In genomic region chr10:71765907-71766716, GRCh38 we compare ENCODE assay signal across 8 cellular contexts. TPM values are rescaled to one million over a fixed set of nuclear protein-coding genes. Genes with fewer than 3 reads are reported as not detected.
DNase-seq lines count a peak whose midpoint lies in the region; ATAC-seq and TF ChIP-seq lines count a peak whose summit lies in the region.

No MANE protein-coding gene starts in this region.

- peak overlapping the region; percentile 70 for H3K27ac Mint-ChIP-seq in T-helper 1 cell treated with Interleukin-12 subunit alpha and Interleukin-12 subunit beta and Interleukin-4 antibody, amounts not matched to agents 30 μg/mL and 1 μg/mL, for 36 hours

- H3K4me1 ChIP-seq in adrenal gland (replicated peaks in 1 of 2) (peaks cover 19 to 65% of the 10 kb centered on the region in 2 donors), lung (ENCODE audit: control insufficient read depth in 2 of 2, insufficient read depth in 2 of 2, low read length in 2 of 2) (peaks cover 31 to 58% of the 10 kb centered on the region in 2 donors), stomach (peaks cover 69 to 100% (median 92%) of the 10 kb centered on the region in 4 donors)

- H3K36me3 Mint-ChIP-seq in T-helper 1 cell treated with Interleukin-12 subunit alpha and Interleukin-12 subunit beta and Interleukin-4 antibody, amounts not matched to agents 30 μg/mL and 1 μg/mL, for 36 hours (ENCODE audit: low read depth): peaks cover 37% of the 10 kb centered on the region

- intact Hi-C loops in adrenal gland (cut with DNase I): no loop called here
- intact Hi-C loops in stomach (cut with DNase I; ENCODE audit: low total_unique reads): no loop called here

- H3K27me3 Mint-ChIP-seq in T-helper 1 cell treated with Interleukin-12 subunit alpha and Interleukin-12 subunit beta and Interleukin-4 antibody, amounts not matched to agents 30 μg/mL and 1 μg/mL, for 36 hours (ENCODE audit: low read depth): no peaks in the 10 kb centered on the region

- no peak for TF ChIP-seq EP300 in stomach (IDR thresholded peaks at IDR 0.05)

- H3K9me3 Mint-ChIP-seq in T-helper 1 cell treated with Interleukin-12 subunit alpha and Interleukin-12 subunit beta and Interleukin-4 antibody, amounts not matched to agents 30 μg/mL and 1 μg/mL, for 36 hours: no peaks in the 10 kb centered on the region

- TF ChIP-seq CTCF in adrenal gland (IDR thresholded peaks at IDR 0.05): no peak
- no peak for TF ChIP-seq CTCF in lung (IDR thresholded peaks at IDR 0.05; ENCODE audit: control extremely low read depth, extremely low read depth)
- no peak for TF ChIP-seq CTCF in stomach (IDR thresholded peaks at IDR 0.05)

- H3K4me1 Mint-ChIP-seq in T-helper 1 cell treated with Interleukin-12 subunit alpha and Interleukin-12 subunit beta and Interleukin-4 antibody, amounts not matched to agents 30 μg/mL and 1 μg/mL, for 36 hours (ENCODE audit: low read depth): peaks cover 67% of the 10 kb centered on the region

- H3K27ac ChIP-seq in adrenal gland (peak overlapping the region in 3 of 5 donors; percentile 43 to 90 (median 81)), lung (ENCODE audit: low read depth in 1 of 2, low read length in 1 of 2) (peak overlapping the region; percentile 80 to 92), stomach (peak overlapping the region; percentile 83 to 93 (median 90))

- DNase-seq in T-helper 1 cell (no peak), adrenal gland (no peak), lung (ENCODE audit: low spot score) (no peak), stomach (no peak), ureter (ENCODE audit: low spot score) (no peak), NCI-H187 treated with DMSO at 0.1 percent for 48 hours (lab: John Stamatoyannopoulos, UW) (no peak)

- H3K4me3 ChIP-seq in adrenal gland: no peak overlapping the region
- no peak overlapping the region for H3K4me3 ChIP-seq in lung
- H3K4me3 ChIP-seq in stomach: no peak overlapping the region

- no peaks in the 10 kb centered on the region for H3K36me3 ChIP-seq in adrenal gland (replicated peaks in 1 of 2)
- peaks cover 0 to 10% of the 10 kb centered on the region in 2 donors for H3K36me3 ChIP-seq in lung (ENCODE audit: control insufficient read depth in 2 of 2, insufficient read depth in 2 of 2, low read length in 2 of 2)
- H3K36me3 ChIP-seq in stomach: peaks cover 8 to 30% (median 17%) of the 10 kb centered on the region in 4 donors

- TF ChIP-seq POLR2A in adrenal gland (IDR thresholded peaks at IDR 0.05) (no peak), stomach (IDR thresholded peaks at IDR 0.05) (no peak)

- ATAC-seq in lung (ENCODE audit: insufficient read depth, low FRiP score) (no peak), GM19035 (IDR thresholded peaks at IDR 0.05; ENCODE audit: unreplicated experiment) (no peak)

- H3K27me3 ChIP-seq in adrenal gland: no peaks in the 10 kb centered on the region
- H3K27me3 ChIP-seq in lung (ENCODE audit: control insufficient read depth, insufficient read depth): no peaks in the 10 kb centered on the region
- H3K27me3 ChIP-seq in stomach: no peaks in the 10 kb centered on the region

- H3K9me3 ChIP-seq in adrenal gland (replicated peaks in 1 of 3) (no peaks in the 10 kb centered on the region), lung (ENCODE audit: control insufficient read depth in 2 of 2, insufficient read depth in 1 of 2, low read length in 1 of 2) (no peaks in the 10 kb centered on the region), stomach (no peaks in the 10 kb centered on the region)

- no peak overlapping the region for H3K4me3 Mint-ChIP-seq in T-helper 1 cell treated with Interleukin-12 subunit alpha and Interleukin-12 subunit beta and Interleukin-4 antibody, amounts not matched to agents 30 μg/mL and 1 μg/mL, for 36 hours

- WGBS in adrenal gland, 4 donors: 69 to 84% (median 77%) methylated on average over 22 of the region's 22 CpGs
- 71 to 76% methylated on average over 22 of the region's 22 CpGs for WGBS in lung, 2 donors
- WGBS in stomach, 5 donors: 84 to 87% (median 85%) methylated on average over 19 to 22 of the region's 22 CpGs

RNA-seq across cellular contexts. Expression of gene VSIR, which starts 7.2 kb away (rescaled TPM):
- 10 to 100 TPM; 14.1 to 71.7 (median 41.5) TPM for total RNA-seq in adrenal gland
- 10 to 100 TPM; 10.8 to 17.1 (median 15.3) TPM for polyA plus RNA-seq in adrenal gland
- total RNA-seq in lung: 100 to 1,000 TPM in 1 of 2 donors, 10 to 100 TPM in 1; 55.2 to 114 TPM
- polyA plus RNA-seq in lung: 100 to 1,000 TPM in 1 of 2 donors, 10 to 100 TPM in 1; 32.3 to 244 TPM
- 100 to 1,000 TPM in 1 of 5 donors, 10 to 100 TPM in 4; 14.7 to 103 (median 16.5) TPM for total RNA-seq in stomach
- 10 to 100 TPM; 14.2 to 21.7 (median 15.9) TPM for polyA plus RNA-seq in stomach
- total RNA-seq in ureter: 65.6 TPM

RNA-seq across cellular contexts. Expression of gene C10orf105, which starts 46.5 kb away (rescaled TPM):
- total RNA-seq in adrenal gland (under 1 TPM in 6 of 8 donors, not detected in 2; 0.07 to 0.48 (median 0.11) TPM), lung (under 1 TPM; 0.14 to 0.58 TPM), stomach (not detected), ureter (0.34 TPM)
- polyA plus RNA-seq in adrenal gland (under 1 TPM; 0.07 to 0.08 (median 0.07) TPM), lung (under 1 TPM; 0.20 to 0.34 TPM), stomach (under 1 TPM in 1 of 3 donors, not detected in 2; 0.03 TPM)
